In genomic region chr18:79705272-79705671, GRCh38 we compare ENCODE assay signal across 28 cellular contexts.
"Had no signal": no experiment of that assay in that cellular context is flagged by ENCODE, and none has a peak within 500 bp of the region (broad histone marks: within the 10 kb centered on the region; RNA-seq: fewer than 3 reads in every experiment).

No MANE protein-coding gene starts in this region.

- H3K9me3 Mint-ChIP-seq: activated CD4-positive, alpha-beta memory T cell treated with anti-CD3 and anti-CD28 coated beads, Interleukin-2, amount 10 ng/mL, durations not matched to agents 7 days and 5 days; activated CD4-positive, alpha-beta T cell treated with anti-CD3 and anti-CD28 coated beads, Interleukin-2, amount 10 ng/mL, durations not matched to agents 7 days and 5 days; activated T-cell treated with anti-CD3 and anti-CD28 coated beads, Interleukin-2, amount 50 U/mL, for 24 hours; activated T-helper 17 cell treated with anti-CD3 and anti-CD28 coated beads, Interleukin-2, amount 50 U/mL, for 72 hours; T-helper 2 cell treated with Interferon-gamma antibody and Interleukin-4, amounts not matched to agents 5 μg/mL and 100 μg/mL, for 36 hours; WTC11 had no signal

- DNase-seq: activated CD4-positive, alpha-beta memory T cell treated with anti-CD3 and anti-CD28 coated beads, Interleukin-2, amount 10 ng/mL, durations not matched to agents 7 days and 5 days; activated CD4-positive, alpha-beta T cell treated with anti-CD3 and anti-CD28 coated beads for 1 hour; activated CD4-positive, alpha-beta T cell treated with anti-CD3 and anti-CD28 coated beads for 4 hours; activated CD4-positive, alpha-beta T cell treated with anti-CD3 and anti-CD28 coated beads, Interleukin-2, amount 10 ng/mL, durations not matched to agents 7 days and 5 days; activated CD4-positive, alpha-beta T cell treated with anti-CD3 and anti-CD28 coated beads, Interleukin-2, amount 50 U/mL, for 4 hours; activated CD8-positive, alpha-beta memory T cell treated with anti-CD3 and anti-CD28 coated beads, Interleukin-2, amount 50 U/mL, for 48 hours; activated effector memory CD4-positive, alpha-beta T cell treated with Interleukin-2 at 50 U/mL for 16 hours; activated gamma-delta T cell treated with Interleukin-2 at 50 U/mL for 16 hours; activated naive CD4-positive, alpha-beta T cell treated with anti-CD3 and anti-CD28 coated beads, Interleukin-2, amount 50 U/mL, for 16 hours; activated naive CD4-positive, alpha-beta T cell treated with Interleukin-2 at 50 U/mL for 16 hours; activated T-cell treated with anti-CD3 and anti-CD28 coated beads for 4 hours; activated T-cell treated with anti-CD3 and anti-CD28 coated beads, Interleukin-2, amount 50 U/mL, for 24 hours; amniotic stem cell; anterior cingulate cortex; brain microvascular endothelial cell; colonic mucosa; effector CD8-positive, alpha-beta T cell; esophagus squamous epithelium; foreskin melanocyte; T-helper 1 cell; T-helper 17 cell had no signal

- H3K27me3 Mint-ChIP-seq: activated CD4-positive, alpha-beta memory T cell treated with anti-CD3 and anti-CD28 coated beads, Interleukin-2, amount 10 ng/mL, durations not matched to agents 7 days and 5 days; activated CD4-positive, alpha-beta T cell treated with anti-CD3 and anti-CD28 coated beads, Interleukin-2, amount 10 ng/mL, durations not matched to agents 7 days and 5 days; activated naive CD8-positive, alpha-beta T cell; activated T-cell treated with anti-CD3 and anti-CD28 coated beads, Interleukin-2, amount 50 U/mL, for 24 hours; activated T-helper 17 cell treated with anti-CD3 and anti-CD28 coated beads, Interleukin-2, amount 50 U/mL, for 72 hours; T-helper 17 cell had no signal

- H3K4me1 Mint-ChIP-seq: activated CD4-positive, alpha-beta T cell treated with anti-CD3 and anti-CD28 coated beads, Interleukin-2, amount 10 ng/mL, durations not matched to agents 7 days and 5 days; WTC11 had no signal

- H3K27me3 ChIP-seq: brain microvascular endothelial cell, colonic mucosa, esophagus squamous epithelium, gastroesophageal sphincter had no signal

- H3K4me3 Mint-ChIP-seq: activated CD4-positive, alpha-beta memory T cell treated with anti-CD3 and anti-CD28 coated beads, Interleukin-2, amount 10 ng/mL, durations not matched to agents 7 days and 5 days; activated CD4-positive, alpha-beta T cell treated with anti-CD3 and anti-CD28 coated beads, Interleukin-2, amount 10 ng/mL, durations not matched to agents 7 days and 5 days; activated naive CD8-positive, alpha-beta T cell; activated T-cell treated with anti-CD3 and anti-CD28 coated beads, Interleukin-2, amount 50 U/mL, for 24 hours; activated T-helper 17 cell treated with anti-CD3 and anti-CD28 coated beads, Interleukin-2, amount 50 U/mL, for 72 hours; T-helper 17 cell; T-helper 2 cell treated with Interferon-gamma antibody and Interleukin-4, amounts not matched to agents 5 μg/mL and 100 μg/mL, for 36 hours; WTC11 had no signal

- H3K4me1 ChIP-seq: colonic mucosa, esophagus squamous epithelium, gastroesophageal sphincter had no signal

- H3K4me3 ChIP-seq: colonic mucosa, esophagus squamous epithelium, gastroesophageal sphincter had no signal

- ATAC-seq: activated T-helper 17 cell treated with anti-CD3 and anti-CD28 coated beads, Interleukin-2, amount 50 U/mL, for 72 hours; gastroesophageal sphincter; T-helper 17 cell; WTC11 had no signal

- H3K27ac Mint-ChIP-seq: activated CD4-positive, alpha-beta memory T cell treated with anti-CD3 and anti-CD28 coated beads, Interleukin-2, amount 10 ng/mL, durations not matched to agents 7 days and 5 days; activated CD4-positive, alpha-beta T cell treated with anti-CD3 and anti-CD28 coated beads, Interleukin-2, amount 10 ng/mL, durations not matched to agents 7 days and 5 days; activated naive CD8-positive, alpha-beta T cell; activated T-helper 17 cell treated with anti-CD3 and anti-CD28 coated beads, Interleukin-2, amount 50 U/mL, for 72 hours; T-helper 17 cell; T-helper 2 cell treated with Interferon-gamma antibody and Interleukin-4, amounts not matched to agents 5 μg/mL and 100 μg/mL, for 36 hours had no signal

- H3K27ac ChIP-seq: brain microvascular endothelial cell, colonic mucosa, epithelial cell of prostate, esophagus squamous epithelium, gastroesophageal sphincter, VCaP had no signal

- H3K9me3 ChIP-seq: colonic mucosa, esophagus squamous epithelium had no signal
